15 cellular contexts compared by ENCODE assay signal in the genomic region with DNA sequence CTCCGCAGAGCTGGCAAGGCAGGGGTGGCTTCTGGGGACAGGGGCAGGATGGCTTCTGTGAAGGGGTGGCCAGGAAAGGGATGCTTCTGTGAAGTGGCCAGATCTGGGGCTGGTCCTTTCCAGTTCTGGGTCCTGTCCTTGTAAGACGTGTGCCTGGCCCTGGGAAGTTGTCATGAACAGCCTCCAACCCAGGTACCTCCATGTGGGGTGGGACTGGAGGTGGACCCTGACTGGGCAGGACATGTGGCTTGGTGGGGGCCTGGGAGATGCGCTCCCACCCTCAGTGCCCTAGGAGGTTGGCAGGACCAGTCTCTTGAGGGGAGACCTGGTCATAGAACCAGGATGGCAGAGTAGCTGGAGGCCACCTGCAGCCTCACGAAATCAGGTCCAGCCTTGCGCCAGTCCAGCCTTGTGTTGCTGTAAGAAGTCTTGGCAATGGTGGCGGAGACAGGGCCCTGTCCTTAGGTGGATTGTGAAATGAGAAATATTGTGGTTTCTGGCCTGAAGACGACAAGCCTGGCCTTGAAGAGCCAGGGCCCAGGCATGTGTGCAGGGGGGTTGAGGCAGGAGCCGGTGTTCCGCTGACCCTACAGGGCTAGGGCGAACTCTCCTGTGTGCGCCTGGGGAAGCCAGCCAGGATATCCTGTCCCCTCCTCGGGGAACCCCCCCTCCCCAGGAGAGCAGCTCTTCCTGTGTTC. TPM values are rescaled to one million over a fixed set of nuclear protein-coding genes. Genes with fewer than 3 reads are reported as not detected.
DNase-seq lines count a peak whose midpoint lies in the region; ATAC-seq and TF ChIP-seq lines count a peak whose summit lies in the region.
"Had no signal": no experiment of that assay in that cellular context is flagged by ENCODE, and none has a peak within 500 bp of the region (broad histone marks: within the 10 kb centered on the region; RNA-seq: fewer than 3 reads in every experiment).

No MANE protein-coding gene starts in this region.

- peaks cover 29% of the 10 kb centered on the region; the same call in 1 of the 2 replicates for H3K27me3 ChIP-seq in BLaER1
- H3K27me3 ChIP-seq in Karpas-422 (ENCODE audit: low read length), result no peaks in the 10 kb centered on the region
- H3K27me3 ChIP-seq: testis had no signal

- in situ Hi-C loops in ACHN (cut with HindIII; ENCODE audit: low pct_ligation_motif_present, low pct_unique_long_range_greater_than_20kb, low sequenced_read_pairs), result no loop called here

- peak overlapping the region; percentile 94 for H2AFZ ChIP-seq in Karpas-422 (ENCODE audit: low read length)

- H3K9ac ChIP-seq in BLaER1, result peak overlapping the region; percentile 46
- H3K9ac ChIP-seq in Karpas-422 (ENCODE audit: low read length), result peak overlapping the region; percentile 62
- H3K9ac ChIP-seq: SK-N-SH had no signal

- no peak for TF ChIP-seq CTCF in mucosa of descending colon (IDR thresholded peaks at IDR 0.05)

- H3K4me1 ChIP-seq in BLaER1 (peaks cover 51% of the 10 kb centered on the region), Karpas-422 (ENCODE audit: low read length) (peaks cover 32% of the 10 kb centered on the region), mucosa of descending colon (ENCODE audit: low read depth) (peaks cover 24% of the 10 kb centered on the region)

- H3K36me3 ChIP-seq in BLaER1 (no peaks in the 10 kb centered on the region), Karpas-422 (ENCODE audit: insufficient read depth, low read length) (no peaks in the 10 kb centered on the region), mucosa of descending colon (ENCODE audit: low read depth) (no peaks in the 10 kb centered on the region)

- H3K9me2 ChIP-seq in Karpas-422 (replicated peaks; ENCODE audit: insufficient read depth, low read length), result no peaks in the 10 kb centered on the region
- H3K9me2 ChIP-seq: SK-N-SH had no signal

- peak overlapping the region; percentile 99 for H3K4me2 ChIP-seq in BLaER1
- peak overlapping the region; percentile 71 for H3K4me2 ChIP-seq in Karpas-422 (ENCODE audit: low read depth, low read length, poor library complexity, severe bottlenecking)
- H3K4me2 ChIP-seq: SK-N-SH had no signal

- H3K4me3 ChIP-seq in BLaER1 (peak overlapping the region; percentile 71), Karpas-422 (ENCODE audit: low read length) (peak overlapping the region; percentile 55; the same call in 1 of the 2 replicates), mucosa of descending colon (no peak overlapping the region)
- H3K4me3 ChIP-seq: testis had no signal

- H3K27ac ChIP-seq in BLaER1, result peak overlapping the region; percentile 63
- H3K27ac ChIP-seq in Karpas-422 (ENCODE audit: low read length), result peak overlapping the region; percentile 50; the same call in 1 of the 2 replicates
- H3K27ac ChIP-seq: testis had no signal

- no peak for ATAC-seq in mucosa of descending colon

- H4K20me1 ChIP-seq in BLaER1 (no peaks in the 10 kb centered on the region), Karpas-422 (ENCODE audit: insufficient read depth, low read depth, low read length) (no peaks in the 10 kb centered on the region)

- DNase-seq in Karpas-422 (no peak), mucosa of descending colon (peak in 2 of 3 donors; percentile 22 to 58), OCI-M2 (lab: John Stamatoyannopoulos, UW; ENCODE audit: unreplicated experiment) (no peak), ACHN (no peak), LoVo (ENCODE audit: low spot score) (no peak), dedifferentiated amniotic fluid mesenchymal stem cell (ENCODE audit: extremely low spot score) (no peak)
- peak; percentile 10 for DNase-seq in activated naive CD4-positive, alpha-beta T cell treated with anti-CD3 and anti-CD28 coated beads, Interleukin-2, amount 50 U/mL, for 16 hours
- DNase-seq: H9; islet precursor cell; NCI-H524 treated with DMSO at 0.1 percent for 48 hours; stimulated activated CD4-positive, alpha-beta T cell treated with anti-CD3 and anti-CD28 coated beads, Interleukin-4, amount 100 ng/mL, for 4 hours; testis had no signal

- no peaks in the 10 kb centered on the region for H3K79me2 ChIP-seq in Karpas-422 (ENCODE audit: low read length)

- intact Hi-C loops in mucosa of descending colon (cut with DNase I, micrococcal nuclease), result no loop called here

- H3K9me3 ChIP-seq in BLaER1, result no peaks in the 10 kb centered on the region
- no peaks in the 10 kb centered on the region for H3K9me3 ChIP-seq in Karpas-422 (ENCODE audit: low read length)
- no peaks in the 10 kb centered on the region for H3K9me3 ChIP-seq in mucosa of descending colon
- H3K9me3 ChIP-seq: SK-N-SH, testis had no signal

RNA-seq across cellular contexts. Expression of gene KCNQ1, which starts 2.6 kb away (rescaled TPM):
- total RNA-seq in Karpas-422 (2014; rRNA removed; shearing (Covaris generic); ENCODE audit: low replicate concordance), result not detected in 2 replicates
- 10 to 100 TPM; 15.5 to 44.7 (median 37.4) TPM for total RNA-seq in mucosa of descending colon

RNA-seq across cellular contexts. Expression of gene TRPM5, which starts 3.1 kb away (rescaled TPM):
- total RNA-seq in Karpas-422 (2014; rRNA removed; shearing (Covaris generic); ENCODE audit: low replicate concordance), result not detected in 2 replicates
- total RNA-seq in mucosa of descending colon, result 1 to 10 TPM; 2.2 to 3.7 (median 2.5) TPM
- total RNA-seq: posterior vena cava had no signal

RNA-seq across cellular contexts. Expression of gene TSSC4, which starts 46.9 kb away (rescaled TPM):
- total RNA-seq in Karpas-422 (2014; rRNA removed; shearing (Covaris generic); ENCODE audit: low replicate concordance), result 25.3 and 47.5 TPM in 2 replicates
- 10 to 100 TPM; 33.9 to 58.8 (median 39.2) TPM for total RNA-seq in mucosa of descending colon

Comparison
In these comparisons a context has a peak if more than half of its experiments do, and no peak if none do; other contexts are left out.
1. DNase-seq: peak in activated naive CD4-positive, alpha-beta T cell treated with anti-CD3 and anti-CD28 coated beads, Interleukin-2, amount 50 U/mL, for 16 hours (single experiment) and mucosa of descending colon (2 of 3); none in Karpas-422 (single experiment), OCI-M2 (single experiment), ACHN (single experiment), LoVo (single experiment) and dedifferentiated amniotic fluid mesenchymal stem cell (single experiment).
2. RNA of gene KCNQ1, which starts 2.6 kb away (total RNA-seq): 15.5 to 44.7 TPM in mucosa of descending colon; not detected in Karpas-422; every median in the first group is over 10 times any median in the second.